Comparison of ENCODE assay signal across 8 cellular contexts in genomic region chr6:20291764-20292227, GRCh38.
DNase-seq lines count a peak whose midpoint lies in the region; ATAC-seq and TF ChIP-seq lines count a peak whose summit lies in the region.

No MANE protein-coding gene starts in this region.

- peaks cover 34% of the 10 kb centered on the region for H3K4me1 Mint-ChIP-seq in activated CD4-positive, alpha-beta T cell treated with anti-CD3 and anti-CD28 coated beads, Interleukin-2, amount 10 ng/mL, durations not matched to agents 24 days and 14 days

- H3K4me3 ChIP-seq in lower leg skin (ENCODE audit: low read depth, poor library complexity, severe bottlenecking) = no peak overlapping the region

- H3K4me3 Mint-ChIP-seq in activated CD4-positive, alpha-beta T cell treated with anti-CD3 and anti-CD28 coated beads, Interleukin-2, amount 10 ng/mL, durations not matched to agents 24 days and 14 days = peak overlapping the region; percentile 9

- ATAC-seq in GM19372 (IDR thresholded peaks at IDR 0.05; ENCODE audit: low read depth, unreplicated experiment) (peak; percentile 75), HG03457 (IDR thresholded peaks at IDR 0.05; ENCODE audit: unreplicated experiment) (peak; percentile 86)

- H3K27ac Mint-ChIP-seq in activated CD4-positive, alpha-beta T cell treated with anti-CD3 and anti-CD28 coated beads, Interleukin-2, amount 10 ng/mL, durations not matched to agents 24 days and 14 days = peak overlapping the region; percentile 2

- peak in 1 of 3 donors; percentile 80 for TF ChIP-seq CTCF in lower leg skin (IDR thresholded peaks at IDR 0.05)

- DNase-seq in CD1c-positive myeloid dendritic cell (ENCODE audit: extremely low spot score) = peak; percentile 85
- peak; percentile 40 for DNase-seq in NCI-H524 treated with DMSO at 0.1 percent for 48 hours (lab: John Stamatoyannopoulos, UW)
- DNase-seq in activated CD4-positive, alpha-beta T cell treated with anti-CD3 and anti-CD28 coated beads, Interleukin-2, amount 10 ng/mL, durations not matched to agents 24 days and 14 days = peak; percentile 93
- peak; percentile 80 for DNase-seq in dedifferentiated amniotic fluid mesenchymal stem cell (ENCODE audit: extremely low spot score)
- DNase-seq in lower leg skin (ENCODE audit: low spot score in 2 of 2) = peak; percentile 84 to 94
- DNase-seq in stimulated activated CD8-positive, alpha-beta memory T cell treated with anti-CD3 and anti-CD28 coated beads, Interleukin-12 subunit alpha, Interleukin-12 subunit beta, amount 100 ng/mL, for 1 hour (ENCODE audit: low read depth) = peak; percentile 71

- no peaks in the 10 kb centered on the region for H3K9me3 Mint-ChIP-seq in activated CD4-positive, alpha-beta T cell treated with anti-CD3 and anti-CD28 coated beads, Interleukin-2, amount 10 ng/mL, durations not matched to agents 24 days and 14 days

- peaks cover 6% of the 10 kb centered on the region for H3K27me3 Mint-ChIP-seq in activated CD4-positive, alpha-beta T cell treated with anti-CD3 and anti-CD28 coated beads, Interleukin-2, amount 10 ng/mL, durations not matched to agents 24 days and 14 days

- 2 to 5% methylated on average over 7 of the region's 7 CpGs for WGBS in lower leg skin, 2 donors

- no peak for TF ChIP-seq POLR2A in lower leg skin (IDR thresholded peaks at IDR 0.05)

- H3K36me3 Mint-ChIP-seq in activated CD4-positive, alpha-beta T cell treated with anti-CD3 and anti-CD28 coated beads, Interleukin-2, amount 10 ng/mL, durations not matched to agents 24 days and 14 days (ENCODE audit: low read depth) = no peaks in the 10 kb centered on the region

- intact Hi-C loops in activated CD4-positive, alpha-beta T cell treated with anti-CD3 and anti-CD28 coated beads, Interleukin-2, amount 10 ng/mL, durations not matched to agents 24 days and 14 days (cut with micrococcal nuclease) = loop anchor here (1.0 to 5.0 kb wide), 4 partner anchors 109 to 1296 kb away; no protein-coding TSS in a partner anchor
- intact Hi-C loops in lower leg skin (cut with DNase I; ENCODE audit: low total_unique reads) = loop anchor here (5.0 kb wide), 1 partner anchor 236 kb away; no protein-coding TSS in a partner anchor

Comparison
In these comparisons a context has a peak if more than half of its experiments do, and no peak if none do; other contexts are left out.
1. DNase-seq: peak in every context shown above with its lines; median percentile 93 in activated CD4-positive, alpha-beta T cell treated with anti-CD3 and anti-CD28 coated beads, Interleukin-2, amount 10 ng/mL, durations not matched to agents 24 days and 14 days; 89 in lower leg skin; 85 in CD1c-positive myeloid dendritic cell; 80 in dedifferentiated amniotic fluid mesenchymal stem cell; 71 in stimulated activated CD8-positive, alpha-beta memory T cell treated with anti-CD3 and anti-CD28 coated beads, Interleukin-12 subunit alpha, Interleukin-12 subunit beta, amount 100 ng/mL, for 1 hour; 40 in NCI-H524 treated with DMSO at 0.1 percent for 48 hours.